ENCODE assay signal across 1 cellular context in genomic region chr10:13439313-13439712, GRCh38.
TF ChIP-seq lines count a peak whose summit lies in the region.

No MANE protein-coding gene starts in this region.

TF ChIP-seq in WTC11, 78 proteins besides CTCF, POLR2A, EP300 and RAD21 (continued from another document):
- TF ChIP-seq E2F5 (CRISPR knock-in tag; IDR thresholded peaks at IDR 0.05) (no peak), ZNF121 (CRISPR knock-in tag; IDR thresholded peaks at IDR 0.05) (no peak), ZSCAN18 (CRISPR knock-in tag; IDR thresholded peaks at IDR 0.05) (no peak), ZNF219 (CRISPR knock-in tag; IDR thresholded peaks at IDR 0.05; ENCODE audit: borderline replicate concordance) (no peak)
